ENCODE assay signal across 28 cellular contexts in the genomic region with DNA sequence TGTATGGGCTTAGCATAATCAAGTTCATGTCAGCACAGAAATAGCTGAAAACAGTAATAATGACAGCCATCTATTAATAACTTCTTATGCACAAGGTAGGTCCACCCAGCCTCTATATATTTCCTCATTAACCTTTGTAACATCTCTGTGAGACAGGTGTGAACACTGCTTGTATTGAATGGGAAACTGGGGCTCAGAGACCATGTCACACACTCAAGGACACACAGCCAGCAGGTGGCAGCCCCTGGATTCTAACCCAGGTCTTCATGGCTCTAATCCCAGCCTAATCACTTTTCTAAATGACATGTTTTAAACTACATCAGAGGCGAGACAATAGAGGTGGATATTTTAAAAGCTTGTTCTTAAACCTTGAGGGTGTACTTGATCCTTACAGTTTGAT.
DNase-seq lines count a peak whose midpoint lies in the region; ATAC-seq, FAIRE-seq and TF ChIP-seq lines count a peak whose summit lies in the region.
"Had no signal": no experiment of that assay in that cellular context is flagged by ENCODE, and none has a peak within 500 bp of the region (broad histone marks: within the 10 kb centered on the region; RNA-seq: fewer than 3 reads in every experiment).

No MANE protein-coding gene starts in this region.

- peak; percentile 31; the same call in 2 of the 3 replicates for TF ChIP-seq CTCF in GM12872 (IDR thresholded peaks at IDR 0.05; ENCODE audit: insufficient read depth, low read depth, low read length)
- TF ChIP-seq CTCF in PC-3 (conservative IDR thresholded peaks at IDR 0.05; ENCODE audit: low read depth, low read length), result peak; percentile 78
- peak in 2 of 3 experiments; percentile 7 to 29 for TF ChIP-seq CTCF in keratinocyte (optimal IDR thresholded peaks at IDR 0.05 in 1 of 3, IDR thresholded peaks at IDR 0.05 in 1 of 3, conservative IDR thresholded peaks at IDR 0.05 in 1 of 3; ENCODE audit: extremely low read depth in 1 of 3, insufficient read depth in 2 of 3, low read length in 3 of 3)

- H3K27me3 ChIP-seq in PC-3 (ENCODE audit: low read length) (no peaks in the 10 kb centered on the region), keratinocyte (ENCODE audit: control insufficient read depth, extremely low read depth, insufficient read depth, low read length) (no peaks in the 10 kb centered on the region)
- H3K27me3 ChIP-seq: tibial nerve had no signal

- no peak overlapping the region for H2AFZ ChIP-seq in PC-3 (ENCODE audit: low read length)
- H2AFZ ChIP-seq in keratinocyte (ENCODE audit: control insufficient read depth, low read length), result no peak overlapping the region

- H3K9me2 ChIP-seq in PC-3 (replicated peaks; ENCODE audit: low read length), result no peaks in the 10 kb centered on the region

- H3K9me3 ChIP-seq in PC-3 (ENCODE audit: low read length) (no peaks in the 10 kb centered on the region), keratinocyte (ENCODE audit: control insufficient read depth, low read depth, low read length) (no peaks in the 10 kb centered on the region)

- no TSS peak for BruUV-seq in PC-3 (replicated peaks; lab: Mats Ljungman, UMichigan)

- H3K4me1 ChIP-seq in PC-3 (ENCODE audit: insufficient read depth, low read length), result peaks cover 11% of the 10 kb centered on the region; the same call in 1 of the 2 replicates
- H3K4me1 ChIP-seq in keratinocyte (ENCODE audit: control insufficient read depth, extremely low read depth, insufficient read depth, low read length), result peaks cover 7% of the 10 kb centered on the region
- H3K4me1 ChIP-seq: tibial nerve had no signal

- no peak for FAIRE-seq in keratinocyte (lab: Jason Lieb, UNC)
- FAIRE-seq: GM18507, HTR-8/SVneo, TTC549 had no signal

- CTCF ChIA-PET in activated naive CD4-positive, alpha-beta T cell treated with anti-CD3 and anti-CD28 coated beads for 36 hours (lab: Charles Lee), result interaction anchor here (0.6 to 1.5 kb wide), 2 partner anchors 10 to 415 kb away, joined by 3 to 4 read pairs; no protein-coding TSS in a partner anchor
- CTCF ChIA-PET in PC-3 (lab: Charles Lee), result no interaction called here

- H3K4me2 ChIP-seq in PC-3 (ENCODE audit: low read length) (no peak overlapping the region), keratinocyte (ENCODE audit: control insufficient read depth, extremely low read depth, insufficient read depth, low read depth, low read length) (no peak overlapping the region)
- H3K4me2 ChIP-seq: KMS-11 had no signal

- H3K9ac ChIP-seq in PC-3 (ENCODE audit: low read length), result no peak overlapping the region
- H3K9ac ChIP-seq in keratinocyte (ENCODE audit: control insufficient read depth, extremely low read depth, insufficient read depth, low read length), result no peak overlapping the region
- H3K9ac ChIP-seq: KMS-11 had no signal

- dilution Hi-C loops in keratinocyte (cut with MboI; ENCODE audit: extremely low pct_ligation_motif_present, low sequenced_read_pairs), result no loop called here

- H3K4me3 ChIP-seq in PC-3 (ENCODE audit: low read length), result no peak overlapping the region
- H3K4me3 ChIP-seq in keratinocyte (ENCODE audit: control insufficient read depth in 2 of 3, extremely low read depth in 1 of 3, insufficient read depth in 2 of 3, low read depth in 1 of 3, low read length in 3 of 3), result no peak overlapping the region
- H3K4me3 ChIP-seq: tibial nerve had no signal

- intact Hi-C loops in activated naive CD4-positive, alpha-beta T cell treated with anti-CD3 and anti-CD28 coated beads for 36 hours (cut with micrococcal nuclease), result loop anchor here (1.0 to 5.0 kb wide), 2 partner anchors 415 to 891 kb away; a partner anchor contains a TSS
- intact Hi-C loops in PC-3 (cut with micrococcal nuclease), result loop anchor here (1.0 to 2.0 kb wide), 2 partner anchors 415 to 893 kb away; no protein-coding TSS in a partner anchor

- H3K36me3 ChIP-seq in PC-3 (ENCODE audit: low read depth, low read length) (no peaks in the 10 kb centered on the region), keratinocyte (ENCODE audit: control insufficient read depth in 2 of 2, extremely low read depth in 1 of 2, insufficient read depth in 2 of 2, low read length in 2 of 2) (no peaks in the 10 kb centered on the region)

- no peaks in the 10 kb centered on the region for H3K36me3 Mint-ChIP-seq in activated naive CD4-positive, alpha-beta T cell treated with anti-CD3 and anti-CD28 coated beads for 36 hours (ENCODE audit: low read depth)
- no peaks in the 10 kb centered on the region for H3K36me3 Mint-ChIP-seq in activated naive CD4-positive, alpha-beta T cell treated with anti-CD3 and anti-CD28 coated beads, Interleukin-2, amount 50 U/mL, for 72 hours
- H3K36me3 Mint-ChIP-seq: CD14-positive monocyte, memory B cell had no signal

- POLR2A ChIA-PET in PC-3 (lab: Charles Lee; ENCODE audit: unreplicated experiment), result interaction anchor here (0.5 kb wide), 1 partner anchor 112 kb away, joined by 3 read pairs; no protein-coding TSS in a partner anchor

- H3K79me2 ChIP-seq in PC-3 (ENCODE audit: low read length) (no peaks in the 10 kb centered on the region), keratinocyte (ENCODE audit: control insufficient read depth, insufficient read depth, low read length) (no peaks in the 10 kb centered on the region)

- H3K9me1 ChIP-seq in keratinocyte (ENCODE audit: control insufficient read depth, extremely low read depth, insufficient read depth, low read length), result no peaks in the 10 kb centered on the region

- no peaks in the 10 kb centered on the region for H3F3A ChIP-seq in PC-3 (ENCODE audit: low read length, unreplicated experiment)

- no peak overlapping the region for H3K27ac Mint-ChIP-seq in activated naive CD4-positive, alpha-beta T cell treated with anti-CD3 and anti-CD28 coated beads for 36 hours
- no peak overlapping the region for H3K27ac Mint-ChIP-seq in activated naive CD4-positive, alpha-beta T cell treated with anti-CD3 and anti-CD28 coated beads, Interleukin-2, amount 50 U/mL, for 72 hours
- H3K27ac Mint-ChIP-seq: CD14-positive monocyte; dendritic cell treated with granulocyte-macrophage colony-stimulating factor and Interleukin-4, amounts not matched to agents 40 ng/mL and 50 ng/mL, for 4 days; memory B cell had no signal

- peaks cover 17% of the 10 kb centered on the region for H3K4me1 Mint-ChIP-seq in activated naive CD4-positive, alpha-beta T cell treated with anti-CD3 and anti-CD28 coated beads for 36 hours (ENCODE audit: low read depth)
- H3K4me1 Mint-ChIP-seq: memory B cell had no signal

- peaks cover 3% of the 10 kb centered on the region for H3K27me3 Mint-ChIP-seq in activated naive CD4-positive, alpha-beta T cell treated with anti-CD3 and anti-CD28 coated beads for 36 hours (ENCODE audit: low read depth)
- H3K27me3 Mint-ChIP-seq: dendritic cell treated with granulocyte-macrophage colony-stimulating factor and Interleukin-4, amounts not matched to agents 40 ng/mL and 50 ng/mL, for 4 days; progenitor cell of endocrine pancreas had no signal

- H4K20me1 ChIP-seq in PC-3 (ENCODE audit: low read length) (no peaks in the 10 kb centered on the region), keratinocyte (ENCODE audit: control insufficient read depth, extremely low read depth, insufficient read depth, low read length) (no peaks in the 10 kb centered on the region)

- H3K4me3 Mint-ChIP-seq in activated naive CD4-positive, alpha-beta T cell treated with anti-CD3 and anti-CD28 coated beads for 36 hours, result no peak overlapping the region
- H3K4me3 Mint-ChIP-seq: dendritic cell treated with granulocyte-macrophage colony-stimulating factor and Interleukin-4, amounts not matched to agents 40 ng/mL and 50 ng/mL, for 4 days; memory B cell had no signal

- H3K27ac ChIP-seq in PC-3 (ENCODE audit: low read length) (no peak overlapping the region), keratinocyte (ENCODE audit: control insufficient read depth, insufficient read depth, low read length) (no peak overlapping the region)
- H3K27ac ChIP-seq: KMS-11, tibial nerve had no signal

- peaks cover 4% of the 10 kb centered on the region for H3K9me3 Mint-ChIP-seq in activated naive CD4-positive, alpha-beta T cell treated with anti-CD3 and anti-CD28 coated beads for 36 hours
- H3K9me3 Mint-ChIP-seq in activated naive CD4-positive, alpha-beta T cell treated with anti-CD3 and anti-CD28 coated beads, Interleukin-2, amount 50 U/mL, for 72 hours, result no peaks in the 10 kb centered on the region

- DNase-seq in activated naive CD4-positive, alpha-beta T cell treated with anti-CD3 and anti-CD28 coated beads for 36 hours, result peak; percentile 28
- no peak for DNase-seq in activated naive CD4-positive, alpha-beta T cell treated with anti-CD3 and anti-CD28 coated beads, Interleukin-2, amount 50 U/mL, for 72 hours (ENCODE audit: low spot score in 2 of 2)
- DNase-seq in PC-3 (peak; percentile 35), keratinocyte (ENCODE audit: low read depth, low spot score) (no peak), NCI-H345 (lab: John Stamatoyannopoulos, UW) (no peak)
- DNase-seq in activated CD4-positive, alpha-beta T cell treated with anti-CD3 and anti-CD28 coated beads for 4 hours, result no peak
- DNase-seq: activated CD4-positive, CD25-positive, alpha-beta regulatory T cell treated with anti-CD3 and anti-CD28 coated beads, Interleukin-2, amount 50 U/mL, for 72 hours; activated naive CD4-positive, alpha-beta T cell; activated T-cell treated with anti-CD3 and anti-CD28 coated beads, Interleukin-2, amount 50 U/mL, for 48 hours; amygdala; GOT3; kidney glomerular epithelial cell; NCI-H1092 treated with DMSO at 0.1 percent for 48 hours; NCI-H1930; NCI-H446; RPMI8226; T-helper 1 cell had no signal

- ATAC-seq in activated naive CD4-positive, alpha-beta T cell treated with anti-CD3 and anti-CD28 coated beads, Interleukin-2, amount 50 U/mL, for 72 hours, result no peak
- ATAC-seq in PC-3, result peak; percentile 18; the same call in 1 of the 2 replicates
- no peak for ATAC-seq in HG03139 (IDR thresholded peaks at IDR 0.05; ENCODE audit: unreplicated experiment)

Comparison
In these comparisons a context has a peak if more than half of its experiments do, and no peak if none do; other contexts are left out.
1. DNase-seq: peak in activated naive CD4-positive, alpha-beta T cell treated with anti-CD3 and anti-CD28 coated beads for 36 hours (single experiment) and PC-3 (single experiment); none in activated naive CD4-positive, alpha-beta T cell treated with anti-CD3 and anti-CD28 coated beads, Interleukin-2, amount 50 U/mL, for 72 hours (0 of 2), keratinocyte (single experiment), NCI-H345 (single experiment) and activated CD4-positive, alpha-beta T cell treated with anti-CD3 and anti-CD28 coated beads for 4 hours (0 of 2).
2. CTCF ChIP-seq: peak in every context shown above with its lines; median percentile 78 in PC-3; 31 in GM12872; 18 in keratinocyte.